In the genomic region with DNA sequence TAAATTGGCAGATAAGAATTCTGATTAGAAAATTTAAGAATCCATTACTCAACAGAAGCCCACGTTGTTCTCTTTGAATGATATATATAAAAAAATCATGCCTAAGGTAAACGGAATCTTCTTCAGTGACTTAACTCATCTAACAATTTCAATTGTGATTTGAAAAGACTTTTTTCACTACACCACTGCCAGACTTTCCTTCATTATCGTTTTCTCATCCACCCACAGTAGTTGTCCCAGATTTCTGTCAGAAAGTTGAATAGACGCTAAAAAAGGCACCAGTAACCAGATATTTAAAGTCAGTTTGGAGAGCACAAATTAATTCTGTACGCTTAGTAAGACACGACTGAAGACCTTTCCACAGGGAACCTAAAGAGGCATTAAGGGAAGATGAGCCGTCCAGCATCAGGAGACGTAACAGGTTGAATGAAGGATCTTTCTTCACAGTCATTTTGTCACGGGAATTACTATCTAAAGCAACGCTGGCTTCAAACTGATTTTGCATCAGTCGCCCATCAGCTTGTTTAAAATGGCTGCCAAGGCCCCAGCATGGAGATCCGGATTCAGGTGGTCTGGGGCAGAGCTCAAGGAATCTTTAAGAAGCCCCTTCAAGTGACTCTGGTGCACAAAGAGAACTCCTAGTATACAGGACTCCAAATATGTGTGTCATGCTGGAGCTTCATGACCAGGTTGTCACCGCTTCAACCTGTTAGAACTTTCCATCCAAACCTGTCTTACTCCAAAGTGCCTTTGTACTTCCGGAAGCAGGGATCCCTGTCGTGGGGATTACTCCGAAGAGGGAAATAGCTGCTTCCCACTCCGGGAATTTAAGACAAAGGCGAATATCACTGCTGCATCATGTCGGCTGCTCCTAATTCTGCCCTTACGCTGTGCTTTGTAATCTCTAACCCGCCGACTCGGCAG, we compare ENCODE assay signal across 8 cellular contexts. TPM values are rescaled to one million over a fixed set of nuclear protein-coding genes. Genes with fewer than 3 reads are reported as not detected.
A peak's percentile ranks its signal among the peaks of the same experiment; 100 is the strongest.
DNase-seq lines count a peak whose midpoint lies in the region; ATAC-seq and TF ChIP-seq lines count a peak whose summit lies in the region.

No MANE protein-coding gene starts in this region.

- peak; percentile 6 for DNase-seq in activated naive CD4-positive, alpha-beta T cell treated with anti-CD3 and anti-CD28 coated beads for 36 hours
- DNase-seq in activated naive CD4-positive, alpha-beta T cell (lab: John Stamatoyannopoulos, UW): no peak
- peak; percentile 16 for DNase-seq in RWPE1 (ENCODE audit: low spot score)
- DNase-seq in effector memory CD8-positive, alpha-beta T cell: no peak
- DNase-seq in stimulated activated naive CD4-positive, alpha-beta T cell treated with Interleukin-2 at 50 U/mL for 16 hours (lab: John Stamatoyannopoulos, UW): no peak
- no peak for DNase-seq in NK-92 (lab: John Stamatoyannopoulos, UW; ENCODE audit: unreplicated experiment)
- DNase-seq in posterior vena cava (ENCODE audit: low spot score): no peak

- no peaks in the 10 kb centered on the region for H3K27me3 ChIP-seq in muscle layer of duodenum (ENCODE audit: low read depth, low read length)

- peaks cover 9% of the 10 kb centered on the region for H3K27me3 Mint-ChIP-seq in activated naive CD4-positive, alpha-beta T cell treated with anti-CD3 and anti-CD28 coated beads for 36 hours (ENCODE audit: low read depth)
- H3K27me3 Mint-ChIP-seq in effector memory CD8-positive, alpha-beta T cell: peaks cover 16 to 19% of the 10 kb centered on the region in 2 donors

- H3K9me3 Mint-ChIP-seq in activated naive CD4-positive, alpha-beta T cell treated with anti-CD3 and anti-CD28 coated beads for 36 hours: no peaks in the 10 kb centered on the region
- no peaks in the 10 kb centered on the region for H3K9me3 Mint-ChIP-seq in effector memory CD8-positive, alpha-beta T cell

- ATAC-seq in effector memory CD8-positive, alpha-beta T cell (replicated peaks): no peak

- H3K9me3 ChIP-seq in muscle layer of duodenum (ENCODE audit: control insufficient read depth in 1 of 2, low read length in 2 of 2): no peaks in the 10 kb centered on the region

- H3K36me3 ChIP-seq in muscle layer of duodenum (ENCODE audit: control insufficient read depth in 1 of 2, insufficient read depth in 2 of 2, low read length in 2 of 2): no peaks in the 10 kb centered on the region

- CTCF ChIA-PET in activated naive CD4-positive, alpha-beta T cell treated with anti-CD3 and anti-CD28 coated beads for 36 hours (lab: Charles Lee): interaction anchor here (0.8 to 1.4 kb wide), 3 partner anchors 8 to 36 kb away, joined by 3 to 6 read pairs (median 3); no protein-coding TSS in a partner anchor
- CTCF ChIA-PET in RWPE1 (lab: Yijun Ruan, JAX): no interaction called here

- H3K4me1 Mint-ChIP-seq in activated naive CD4-positive, alpha-beta T cell treated with anti-CD3 and anti-CD28 coated beads for 36 hours (ENCODE audit: low read depth): peaks cover 43% of the 10 kb centered on the region
- H3K4me1 Mint-ChIP-seq in effector memory CD8-positive, alpha-beta T cell (ENCODE audit: low read depth in 2 of 2): peaks cover 25 to 42% of the 10 kb centered on the region in 2 donors

- H3K27ac ChIP-seq in RWPE1: peak overlapping the region; percentile 91
- H3K27ac ChIP-seq in muscle layer of duodenum (ENCODE audit: low read length): peak overlapping the region; percentile 99

- H3K4me3 Mint-ChIP-seq in activated naive CD4-positive, alpha-beta T cell treated with anti-CD3 and anti-CD28 coated beads for 36 hours: peak overlapping the region; percentile 96
- H3K4me3 Mint-ChIP-seq in effector memory CD8-positive, alpha-beta T cell: peak overlapping the region; percentile 96

- peaks cover 7 to 46% of the 10 kb centered on the region in 2 donors for H3K4me1 ChIP-seq in muscle layer of duodenum (ENCODE audit: control insufficient read depth in 1 of 2, insufficient read depth in 2 of 2, low read length in 2 of 2)

- peak overlapping the region; percentile 86 for H3K27ac Mint-ChIP-seq in activated naive CD4-positive, alpha-beta T cell treated with anti-CD3 and anti-CD28 coated beads for 36 hours
- H3K27ac Mint-ChIP-seq in effector memory CD8-positive, alpha-beta T cell: peak overlapping the region; percentile 87 to 96

- POLR2A ChIA-PET in RWPE1 (lab: Yijun Ruan, JAX; ENCODE audit: low non-redundant PET): no interaction called here

- H3K36me3 Mint-ChIP-seq in activated naive CD4-positive, alpha-beta T cell treated with anti-CD3 and anti-CD28 coated beads for 36 hours (ENCODE audit: low read depth): peaks cover 10% of the 10 kb centered on the region
- H3K36me3 Mint-ChIP-seq in effector memory CD8-positive, alpha-beta T cell (ENCODE audit: insufficient read depth): peaks cover 16% of the 10 kb centered on the region

- peak overlapping the region; percentile 86 to 95 for H3K4me3 ChIP-seq in muscle layer of duodenum (ENCODE audit: low read depth in 1 of 2, low read length in 2 of 2)

- intact Hi-C loops in activated naive CD4-positive, alpha-beta T cell treated with anti-CD3 and anti-CD28 coated beads for 36 hours (cut with micrococcal nuclease): loop anchor here (5.0 to 10.0 kb wide), 3 partner anchors 221 to 819 kb away; a partner anchor contains a TSS
- intact Hi-C loops in posterior vena cava (cut with DNase I): no loop called here

- TF ChIP-seq CTCF in RWPE1 (conservative IDR thresholded peaks at IDR 0.05; ENCODE audit: low read depth): no peak

RNA-seq across cellular contexts. Expression of a gene that starts 1.2 kb away (rescaled TPM):
- total RNA-seq in activated naive CD4-positive, alpha-beta T cell treated with anti-CD3 and anti-CD28 coated beads for 36 hours: 10 to 100 TPM; 57.1 to 66.4 TPM
- 100 to 1,000 TPM; 163 to 204 TPM for total RNA-seq in posterior vena cava

RNA-seq across cellular contexts. Expression of a gene that starts 6.1 kb away (rescaled TPM):
- total RNA-seq in activated naive CD4-positive, alpha-beta T cell treated with anti-CD3 and anti-CD28 coated beads for 36 hours: under 1 TPM; 0.42 to 0.76 TPM
- 10 to 100 TPM; 17.0 to 20.6 TPM for total RNA-seq in posterior vena cava

RNA-seq across cellular contexts. Expression of a gene that starts 30.1 kb away (rescaled TPM):
- total RNA-seq in activated naive CD4-positive, alpha-beta T cell treated with anti-CD3 and anti-CD28 coated beads for 36 hours: under 1 TPM in 1 of 2 experiments, not detected in 1; 0.31 TPM
- 1 to 10 TPM; 1.4 to 2.7 TPM for total RNA-seq in posterior vena cava

Comparison
In these comparisons a context has a peak if more than half of its experiments do, and no peak if none do; other contexts are left out.
1. DNase-seq: peak in activated naive CD4-positive, alpha-beta T cell treated with anti-CD3 and anti-CD28 coated beads for 36 hours (single experiment) and RWPE1 (single experiment); none in activated naive CD4-positive, alpha-beta T cell (0 of 4), effector memory CD8-positive, alpha-beta T cell (0 of 3), stimulated activated naive CD4-positive, alpha-beta T cell treated with Interleukin-2 at 50 U/mL for 16 hours (single experiment), NK-92 (single experiment) and posterior vena cava (single experiment).
2. RNA of a gene that starts 6.1 kb away (total RNA-seq): 17.0 to 20.6 TPM in posterior vena cava; 0.42 to 0.76 TPM in activated naive CD4-positive, alpha-beta T cell treated with anti-CD3 and anti-CD28 coated beads for 36 hours; every median in the first group is over 10 times any median in the second.